10 cellular contexts compared by ENCODE assay signal in genomic region chr5:134139891-134140469, GRCh38. TPM values are rescaled to one million over a fixed set of nuclear protein-coding genes. Genes with fewer than 3 reads are reported as not detected.
A peak's percentile ranks its signal among the peaks of the same experiment; 100 is the strongest.
DNase-seq lines count a peak whose midpoint lies in the region; ATAC-seq, FAIRE-seq and TF ChIP-seq lines count a peak whose summit lies in the region.
"Had no signal": no experiment of that assay in that cellular context is flagged by ENCODE, and none has a peak within 500 bp of the region (broad histone marks: within the 10 kb centered on the region; RNA-seq: fewer than 3 reads in every experiment).

No MANE protein-coding gene starts in this region.

- TF ChIP-seq CTCF in K562 (IDR thresholded peaks at IDR 0.05 in 2 of 3, conservative IDR thresholded peaks at IDR 0.05 in 1 of 3; ENCODE audit: insufficient read depth in 2 of 3, low read depth in 1 of 3, low read length in 3 of 3) (no peak), HFFc6 (IDR thresholded peaks at IDR 0.05) (no peak)

- no peaks in the 10 kb centered on the region for H3K27me3 Mint-ChIP-seq in CD4-positive, CD25-positive, alpha-beta regulatory T cell
- H3K27me3 Mint-ChIP-seq in naive thymus-derived CD8-positive, alpha-beta T cell: no peaks in the 10 kb centered on the region
- peaks cover 2% of the 10 kb centered on the region for H3K27me3 Mint-ChIP-seq in HFFc6 (ENCODE audit: insufficient read depth)

- POLR2A ChIA-PET in K562 (lab: Yijun Ruan, JAX): interaction anchor here (0.7 to 2.6 kb wide), 10 partner anchors 10 to 106 kb away, joined by 3 to 11 read pairs (median 4); partner anchors contain the start of gene SKP1
- POLR2A ChIA-PET in naive thymus-derived CD8-positive, alpha-beta T cell (lab: Charles Lee): interaction anchor here (1.5 to 4.0 kb wide), 3 partner anchors 37 to 135 kb away, joined by 6 to 23 read pairs (median 7); partner anchors contain the start of genes PPP2CA, SKP1 and VDAC1

- TF ChIP-seq POLR2A in GM12891 (IDR thresholded peaks at IDR 0.05; ENCODE audit: low read depth, low read length) (no peak), K562 (conservative IDR thresholded peaks at IDR 0.05) (no peak)

- no peak overlapping the region for H3K4me2 ChIP-seq in K562 (ENCODE audit: insufficient read depth, low read length)
- H3K4me2 ChIP-seq: GM23338 had no signal

- no peak for DNase-seq in CD4-positive, CD25-positive, alpha-beta regulatory T cell
- DNase-seq in GM12891 (ENCODE audit: insufficient read length, low spot score) (no peak), K562 (ENCODE audit: extremely low read depth in 1 of 4, low spot score in 3 of 4) (no peak), dermis blood vessel endothelial cell (no peak), HFFc6 (no peak)
- DNase-seq in naive thymus-derived CD8-positive, alpha-beta T cell: peak in 3 of 10 donors; percentile 1 to 27 (median 14)
- DNase-seq: NCI-H187 treated with DMSO at 0.1 percent for 48 hours had no signal

- TF ChIP-seq RAD21 in K562 (CRISPR knock-in tag; conservative IDR thresholded peaks at IDR 0.05 in 1 of 2, IDR thresholded peaks at IDR 0.05 in 1 of 2): no peak

- peak overlapping the region; percentile 78 to 94 (median 82) for H3K27ac Mint-ChIP-seq in CD4-positive, CD25-positive, alpha-beta regulatory T cell
- peak overlapping the region; percentile 91 to 99 (median 96) for H3K27ac Mint-ChIP-seq in naive thymus-derived CD8-positive, alpha-beta T cell
- no peak overlapping the region for H3K27ac Mint-ChIP-seq in HFFc6
- H3K27ac Mint-ChIP-seq: GM23338 had no signal

- CTCF ChIA-PET in K562 (lab: Yijun Ruan, JAX; ENCODE audit: low intra/inter-chr PET ratio): interaction anchor here (0.8 to 2.9 kb wide), 3 partner anchors 38 to 149 kb away, joined by 3 to 39 read pairs (median 4); no protein-coding TSS in a partner anchor

- peak overlapping the region; percentile 12 to 39 (median 33) for H3K4me3 Mint-ChIP-seq in CD4-positive, CD25-positive, alpha-beta regulatory T cell
- H3K4me3 Mint-ChIP-seq in naive thymus-derived CD8-positive, alpha-beta T cell: peak overlapping the region in 9 of 10 donors; percentile 15 to 66 (median 42)
- H3K4me3 Mint-ChIP-seq in HFFc6: no peak overlapping the region
- H3K4me3 Mint-ChIP-seq: CD14-positive monocyte, GM23338 had no signal

- intact Hi-C loops in K562 (cut with micrococcal nuclease): loop anchor here (1.0 kb wide), 2 partner anchors 38 to 101 kb away; no protein-coding TSS in a partner anchor

- peaks cover 10 to 87% (median 36%) of the 10 kb centered on the region in 4 donors for H3K4me1 Mint-ChIP-seq in CD4-positive, CD25-positive, alpha-beta regulatory T cell
- H3K4me1 Mint-ChIP-seq in naive thymus-derived CD8-positive, alpha-beta T cell: peaks cover 45 to 85% (median 78%) of the 10 kb centered on the region in 4 donors
- H3K4me1 Mint-ChIP-seq in HFFc6 (ENCODE audit: low read depth): peaks cover 31% of the 10 kb centered on the region

- H4K20me1 ChIP-seq in K562 (replicated peaks; ENCODE audit: control insufficient read depth, insufficient read depth, low read length): peaks cover 22% of the 10 kb centered on the region

- no TSS peak for BruUV-seq in K562 (replicated peaks; lab: Mats Ljungman, UMichigan)

- FAIRE-seq in GM12891 (lab: Jason Lieb, UNC) (no peak), K562 (lab: Jason Lieb, UNC) (no peak)

- H3K36me3 ChIP-seq in CD4-positive, CD25-positive, alpha-beta regulatory T cell (ENCODE audit: control insufficient read depth, insufficient read depth, low read length): peaks cover 70% of the 10 kb centered on the region
- peaks cover 78% of the 10 kb centered on the region; the same call in 2 of the 3 replicates for H3K36me3 ChIP-seq in K562 (ENCODE audit: control insufficient read depth, insufficient read depth, low read length)

- peaks cover 5% of the 10 kb centered on the region for H3K9me1 ChIP-seq in K562 (ENCODE audit: control insufficient read depth, insufficient read depth, low read length)

- no peak overlapping the region for H2AFZ ChIP-seq in K562 (ENCODE audit: low read depth, low read length)
- H2AFZ ChIP-seq: GM23338 had no signal

- in situ Hi-C loops in K562 (cut with MboI): no loop called here

- WGBS in K562 (ENCODE audit: insufficient coverage, low coverage, missing lambda C conversion rate): 90% methylated on average over 8 of the region's 8 CpGs

- H3K4me3 ChIP-seq in CD4-positive, CD25-positive, alpha-beta regulatory T cell (ENCODE audit: low read depth, low read length): no peak overlapping the region
- no peak overlapping the region for H3K4me3 ChIP-seq in K562
- H3K4me3 ChIP-seq: GM23338 had no signal

- no peak for ATAC-seq in CD4-positive, CD25-positive, alpha-beta regulatory T cell (ENCODE audit: low read depth in 2 of 2)
- ATAC-seq in K562 (no peak), HG02970 (IDR thresholded peaks at IDR 0.05; ENCODE audit: low FRiP score, unreplicated experiment) (no peak)
- ATAC-seq in naive thymus-derived CD8-positive, alpha-beta T cell: no peak

- H3K79me2 ChIP-seq in K562 (ENCODE audit: control insufficient read depth, insufficient read depth, low read length): peaks cover 24% of the 10 kb centered on the region

- H3K9me3 ChIP-seq in CD4-positive, CD25-positive, alpha-beta regulatory T cell (ENCODE audit: control insufficient read depth in 2 of 2, low read length in 2 of 2): no peaks in the 10 kb centered on the region
- no peaks in the 10 kb centered on the region for H3K9me3 ChIP-seq in K562 (replicated peaks; ENCODE audit: control insufficient read depth, insufficient read depth, low read depth, low read length)

- H3K36me3 Mint-ChIP-seq in CD4-positive, CD25-positive, alpha-beta regulatory T cell: peaks cover 61% of the 10 kb centered on the region
- peaks cover 7 to 96% (median 33%) of the 10 kb centered on the region in 3 donors for H3K36me3 Mint-ChIP-seq in naive thymus-derived CD8-positive, alpha-beta T cell
- peaks cover 10% of the 10 kb centered on the region for H3K36me3 Mint-ChIP-seq in HFFc6 (ENCODE audit: low read depth)

- no peak overlapping the region for H3K9ac ChIP-seq in K562 (ENCODE audit: insufficient read depth in 1 of 2, low read depth in 2 of 2, low read length in 2 of 2)

- peak overlapping the region; percentile 16 for H3K27ac ChIP-seq in CD4-positive, CD25-positive, alpha-beta regulatory T cell (ENCODE audit: insufficient read depth, low read length, poor library complexity, severe bottlenecking)
- H3K27ac ChIP-seq in K562 (ENCODE audit: extremely low read depth, low read depth, low read length): no peak overlapping the region

- TF ChIP-seq EP300 in K562 (IDR thresholded peaks at IDR 0.05; ENCODE audit: low read length): no peak

- peaks cover 67% of the 10 kb centered on the region for H3K4me1 ChIP-seq in CD4-positive, CD25-positive, alpha-beta regulatory T cell (ENCODE audit: control insufficient read depth, insufficient read depth, low read length, poor library complexity, severe bottlenecking)
- H3K4me1 ChIP-seq in K562 (replicated peaks in 1 of 2; ENCODE audit: control insufficient read depth in 2 of 2, insufficient read depth in 2 of 2, low read length in 2 of 2): peaks cover 10 to 31% of the 10 kb centered on the region in 2 experiments; a peak in 4 of 5 replicates

- H3K27me3 ChIP-seq in CD4-positive, CD25-positive, alpha-beta regulatory T cell (ENCODE audit: control insufficient read depth, insufficient read depth, low read length): no peaks in the 10 kb centered on the region
- H3K27me3 ChIP-seq in K562 (ENCODE audit: control insufficient read depth in 2 of 2, insufficient read depth in 2 of 2, low read length in 2 of 2): no peaks in the 10 kb centered on the region

- peaks cover 0 to 2% (median 0%) of the 10 kb centered on the region in 7 donors for H3K9me3 Mint-ChIP-seq in CD4-positive, CD25-positive, alpha-beta regulatory T cell
- no peaks in the 10 kb centered on the region for H3K9me3 Mint-ChIP-seq in naive thymus-derived CD8-positive, alpha-beta T cell
- H3K9me3 Mint-ChIP-seq in HFFc6: no peaks in the 10 kb centered on the region
- H3K9me3 Mint-ChIP-seq: GM23338 had no signal

RNA-seq across cellular contexts. Expression of gene TCF7, which starts 25.5 kb away (rescaled TPM):
- total RNA-seq in CD4-positive, CD25-positive, alpha-beta regulatory T cell: 234 TPM
- polyA plus RNA-seq in CD4-positive, CD25-positive, alpha-beta regulatory T cell: 100 to 1,000 TPM in 1 of 4 donors, 10 to 100 TPM in 3; 55.4 to 118 (median 79.9) TPM
- polyA plus RNA-seq in GM12891 (2012; ENCODE audit: low read depth, missing spikeins): 55.8 TPM
- total RNA-seq in K562 (2011; cell fraction: chromatin; rRNA removed; ENCODE audit: low replicate concordance): 22.7 and 54.2 TPM in 2 replicates
- total RNA-seq in K562 (2011; cell fraction: nucleolus; rRNA removed): 20.5 and 24.5 TPM in 2 replicates
- 24.3 and 38.9 TPM in 2 replicates for total RNA-seq in K562 (2011; cell fraction: nucleoplasm; rRNA removed)
- total RNA-seq in K562 (2014; rRNA removed) (5.8 TPM in 2 replicates), K562 (2014; rRNA removed; fragmentation: Illumina TruSeq; extraction: Trizol) (3.4 TPM in 2 replicates), K562 (2015; rRNA removed; fragmentation: Illumina TruSeq; extraction: Trizol) (3.1 and 3.2 TPM in 2 replicates), K562 (2021) (10.3 and 12.6 TPM in 2 replicates), dermis blood vessel endothelial cell (0.19 and 0.34 TPM in 2 replicates)
- polyA plus RNA-seq in K562 (2011; rRNA removed) (3.2 and 4.2 TPM in 2 replicates), K562 (2014; fragmentation: Illumina TruSeq; extraction: Trizol) (14.4 and 14.9 TPM in 2 replicates), K562 (2014; fragmentation: Nextera tagmentation; extraction: Ambion mirVana) (1 to 10 TPM; 1.6 to 2.0 TPM), K562 (2014; rRNA removed) (5.4 and 5.8 TPM in 2 replicates)
- polyA plus RNA-seq in K562 (2011; cell fraction: cytosol; rRNA removed): 2.6 and 5.4 TPM in 2 replicates
- 4.1 and 11.1 TPM in 2 replicates for polyA plus RNA-seq in K562 (2011; cell fraction: nucleus; rRNA removed)
- 8.3 and 8.9 TPM in 2 replicates for polyA plus RNA-seq in K562 (2012)
- 5.5 and 7.4 TPM in 2 replicates for polyA minus RNA-seq in K562 (2011; rRNA and poly(A)+ RNA removed)
- 5.3 and 9.5 TPM in 2 replicates for polyA minus RNA-seq in K562 (2011; cell fraction: cytosol; rRNA and poly(A)+ RNA removed)
- polyA minus RNA-seq in K562 (2011; cell fraction: nucleus; rRNA and poly(A)+ RNA removed): 8.3 and 13.5 TPM in 2 replicates
- total RNA-seq in naive thymus-derived CD8-positive, alpha-beta T cell: 100 to 1,000 TPM; 910 to 911 TPM
- 100 to 1,000 TPM; 207 to 600 (median 328) TPM for polyA plus RNA-seq in naive thymus-derived CD8-positive, alpha-beta T cell
- total RNA-seq in HFFc6 (2021; fragmentation: NEBNext Ultra II Directional; extraction: Animal tissue kit (Norgen Biotek cat#: 25700)): 1 to 10 TPM in 5 of 6 experiments, under 1 TPM in 1; 0.99 to 3.9 (median 3.2) TPM

RNA-seq across cellular contexts. Expression of gene SKP1, which starts 36.8 kb away (rescaled TPM):
- 310 TPM for total RNA-seq in CD4-positive, CD25-positive, alpha-beta regulatory T cell
- polyA plus RNA-seq in CD4-positive, CD25-positive, alpha-beta regulatory T cell: 1,000 to 10,000 TPM; 1,181 to 1,272 (median 1,236) TPM
- polyA plus RNA-seq in GM12891 (2012; ENCODE audit: low read depth, missing spikeins): 424 TPM
- total RNA-seq in K562 (2011; cell fraction: chromatin; rRNA removed; ENCODE audit: low replicate concordance): 90.0 and 233 TPM in 2 replicates
- 56.3 and 56.9 TPM in 2 replicates for total RNA-seq in K562 (2011; cell fraction: nucleolus; rRNA removed)
- total RNA-seq in K562 (2011; cell fraction: nucleoplasm; rRNA removed): 128 and 219 TPM in 2 replicates
- 259 and 301 TPM in 2 replicates for total RNA-seq in K562 (2014; rRNA removed)
- 655 and 748 TPM in 2 replicates for total RNA-seq in K562 (2014; rRNA removed; fragmentation: Illumina TruSeq; extraction: Trizol)
- total RNA-seq in K562 (2015; rRNA removed; fragmentation: Illumina TruSeq; extraction: Trizol): 621 and 639 TPM in 2 replicates
- 302 and 303 TPM in 2 replicates for total RNA-seq in K562 (2021)
- 471 and 627 TPM in 2 replicates for polyA plus RNA-seq in K562 (2011; rRNA removed)
- 91.9 and 240 TPM in 2 replicates for polyA plus RNA-seq in K562 (2011; cell fraction: cytosol; rRNA removed)
- polyA plus RNA-seq in K562 (2011; cell fraction: nucleus; rRNA removed): 71.9 and 148 TPM in 2 replicates
- 488 and 491 TPM in 2 replicates for polyA plus RNA-seq in K562 (2012)
- polyA plus RNA-seq in K562 (2014; fragmentation: Illumina TruSeq; extraction: Trizol): 809 and 876 TPM in 2 replicates
- polyA plus RNA-seq in K562 (2014; fragmentation: Nextera tagmentation; extraction: Ambion mirVana): 1,000 to 10,000 TPM; 2,075 to 2,109 TPM
- 625 and 669 TPM in 2 replicates for polyA plus RNA-seq in K562 (2014; rRNA removed)
- 617 and 618 TPM in 2 replicates for polyA minus RNA-seq in K562 (2011; rRNA and poly(A)+ RNA removed)
- polyA minus RNA-seq in K562 (2011; cell fraction: cytosol; rRNA and poly(A)+ RNA removed): 97.3 and 126 TPM in 2 replicates
- 44.0 and 74.6 TPM in 2 replicates for polyA minus RNA-seq in K562 (2011; cell fraction: nucleus; rRNA and poly(A)+ RNA removed)
- total RNA-seq in naive thymus-derived CD8-positive, alpha-beta T cell: 100 to 1,000 TPM; 250 to 262 TPM
- 1,000 to 10,000 TPM; 1,138 to 1,312 (median 1,209) TPM for polyA plus RNA-seq in naive thymus-derived CD8-positive, alpha-beta T cell
- total RNA-seq in dermis blood vessel endothelial cell: 172 and 393 TPM in 2 replicates
- 100 to 1,000 TPM; 419 to 474 (median 442) TPM for total RNA-seq in HFFc6 (2021; fragmentation: NEBNext Ultra II Directional; extraction: Animal tissue kit (Norgen Biotek cat#: 25700))
